ENCODE assay signal across 8 cellular contexts in genomic region chr19:5680083-5680436, GRCh38. TPM values are rescaled to one million over a fixed set of nuclear protein-coding genes. Genes with fewer than 3 reads are reported as not detected.
A peak's percentile ranks its signal among the peaks of the same experiment; 100 is the strongest.
DNase-seq lines count a peak whose midpoint lies in the region; ATAC-seq, FAIRE-seq and TF ChIP-seq lines count a peak whose summit lies in the region.

No MANE protein-coding gene starts in this region.

- DNase-seq in Ammon's horn (ENCODE audit: low spot score) (peak; percentile 69), cardiac fibroblast (ENCODE audit: low read depth in 2 of 2) (no peak), HepG2 (ENCODE audit: low spot score) (no peak), mesenteric fat pad (ENCODE audit: low spot score) (no peak)

- CTCF ChIA-PET in HepG2 (lab: Yijun Ruan, JAX; ENCODE audit: low intra/inter-chr PET ratio, low total read pairs) = no interaction called here

- in situ Hi-C loops in HepG2 (cut with HindIII; ENCODE audit: extremely low pct_ligation_motif_present, low pct_unique_long_range_greater_than_20kb) = no loop called here

- no peaks in the 10 kb centered on the region for H4K20me1 ChIP-seq in HepG2 (ENCODE audit: insufficient read depth, low read length)

- H3K4me1 ChIP-seq in HUES6 (ENCODE audit: control insufficient read depth, insufficient read depth, low read length) (peaks cover 8% of the 10 kb centered on the region; the same call in 1 of the 2 replicates), HepG2 (ENCODE audit: insufficient read depth, low read length) (peaks cover 25% of the 10 kb centered on the region), thymus (ENCODE audit: control insufficient read depth, insufficient read depth, low read length) (peaks cover 15% of the 10 kb centered on the region)

- FAIRE-seq in HepG2 (lab: Jason Lieb, UNC) = no peak

- H3K9ac ChIP-seq in HUES6 (ENCODE audit: low read length) (peak overlapping the region; percentile 71), HepG2 (ENCODE audit: insufficient read depth, low read depth, low read length) (peak overlapping the region; percentile 86)

- POLR2A ChIA-PET in HepG2 (lab: Yijun Ruan, JAX) = interaction anchor here (0.9 to 1.1 kb wide), 2 partner anchors 10 to 11 kb away, joined by 3 to 6 read pairs; partner anchors contain the start of gene RPL36

- ATAC-seq in HepG2 = peak; percentile 5
- ATAC-seq in GM19397 (IDR thresholded peaks at IDR 0.05; ENCODE audit: unreplicated experiment) = no peak
- ATAC-seq in GM19455 (IDR thresholded peaks at IDR 0.05; ENCODE audit: unreplicated experiment) = no peak

- WGBS in HepG2 (ENCODE audit: low lambda C conversion rate) = 0% methylated on average over 10 of the region's 23 CpGs
- under 1% methylated on average over 23 of the region's 23 CpGs for WGBS in thymus

- no peak for TF ChIP-seq POLR2A in HepG2 (IDR thresholded peaks at IDR 0.05; ENCODE audit: insufficient read depth in 1 of 2, low read depth in 2 of 2, low read length in 2 of 2)

- intact Hi-C loops in HepG2 (cut with micrococcal nuclease; ENCODE audit: unreplicated experiment) = no loop called here

- peak overlapping the region; percentile 80 for H3K4me3 ChIP-seq in HUES6 (ENCODE audit: low read depth, low read length)
- peak overlapping the region; percentile 96 to 99 for H3K4me3 ChIP-seq in cardiac fibroblast (replicated peaks in 1 of 2; ENCODE audit: low read depth in 2 of 2, low read length in 2 of 2)
- H3K4me3 ChIP-seq in HepG2 (replicated peaks in 1 of 3; ENCODE audit: insufficient read depth in 1 of 3, low read depth in 2 of 3, low read length in 3 of 3) = peak overlapping the region; percentile 87 to 100 (median 92)
- peak overlapping the region; percentile 83 for H3K4me3 ChIP-seq in thymus (ENCODE audit: low read length)

- H3K36me3 ChIP-seq in HUES6 (ENCODE audit: control insufficient read depth, insufficient read depth, low read length) = no peaks in the 10 kb centered on the region
- no peaks in the 10 kb centered on the region for H3K36me3 ChIP-seq in HepG2 (replicated peaks in 1 of 2; ENCODE audit: control insufficient read depth in 1 of 2, insufficient read depth in 2 of 2, low read length in 2 of 2)
- H3K36me3 ChIP-seq in thymus (ENCODE audit: control insufficient read depth, insufficient read depth) = no peaks in the 10 kb centered on the region

- peak overlapping the region; percentile 92 for H3K4me2 ChIP-seq in HepG2 (ENCODE audit: low read depth, low read length)

- H3K27me3 ChIP-seq in HUES6 (ENCODE audit: control insufficient read depth, insufficient read depth, low read length) = no peaks in the 10 kb centered on the region
- no peaks in the 10 kb centered on the region; a peak in 1 of 5 replicates for H3K27me3 ChIP-seq in HepG2 (ENCODE audit: control insufficient read depth in 1 of 2, insufficient read depth in 2 of 2, low read length in 2 of 2)
- H3K27me3 ChIP-seq in thymus (ENCODE audit: control insufficient read depth, insufficient read depth) = no peaks in the 10 kb centered on the region

- TF ChIP-seq CTCF in cardiac fibroblast (IDR thresholded peaks at IDR 0.05; ENCODE audit: low read depth, low read length) (no peak), HepG2 (CRISPR knock-in tag; IDR thresholded peaks at IDR 0.05) (no peak)

- TF ChIP-seq EP300 in HepG2 (IDR thresholded peaks at IDR 0.05; ENCODE audit: low read depth in 2 of 2, low read length in 2 of 2) (no peak), HepG2 (CRISPR knock-in tag; IDR thresholded peaks at IDR 0.05; ENCODE audit: borderline replicate concordance) (no peak; the same call in 1 of the 2 replicates)

- peak overlapping the region; percentile 57 for H2AFZ ChIP-seq in HepG2 (ENCODE audit: low read length)

- H3K79me2 ChIP-seq in HepG2 (ENCODE audit: insufficient read depth, low read length) = peaks cover 7% of the 10 kb centered on the region

- H3K27ac ChIP-seq in HUES6 (ENCODE audit: low read depth, low read length) (peak overlapping the region; percentile 8; the same call in 1 of the 2 replicates), HepG2 (ENCODE audit: extremely low read length, insufficient read depth, low read length) (peak overlapping the region; percentile 75), thymus (ENCODE audit: low read depth) (peak overlapping the region; percentile 97)

- no peaks in the 10 kb centered on the region for H3K9me3 ChIP-seq in HUES6 (ENCODE audit: control insufficient read depth, insufficient read depth, low read depth, low read length)
- H3K9me3 ChIP-seq in HepG2 (ENCODE audit: low read length) = no peaks in the 10 kb centered on the region
- H3K9me3 ChIP-seq in thymus (ENCODE audit: control insufficient read depth) = no peaks in the 10 kb centered on the region

- BruUV-seq in HepG2 (replicated peaks; lab: Mats Ljungman, UMichigan) = TSS peak; percentile 79

- TF ChIP-seq RAD21 in HepG2 (CRISPR knock-in tag; IDR thresholded peaks at IDR 0.05) = no peak

RNA-seq across cellular contexts. Expression of gene MICOS13, which starts 0.3 kb away (rescaled TPM):
- 35.4 and 37.9 TPM in 2 replicates for total RNA-seq in HepG2 (2016; rRNA removed; fragmentation: Illumina TruSeq; extraction: Trizol)
- 20.7 and 21.7 TPM in 2 replicates for total RNA-seq in HepG2 (2016; cell fraction: cytosol; rRNA removed; fragmentation: Illumina TruSeq; extraction: Trizol; ENCODE audit: low read depth)
- total RNA-seq in HepG2 (2016; cell fraction: insoluble cytoplasmic fraction; rRNA removed; fragmentation: Illumina TruSeq; extraction: Trizol) = 38.9 and 39.8 TPM in 2 replicates
- 22.9 and 26.0 TPM in 2 replicates for total RNA-seq in HepG2 (2016; cell fraction: membrane; rRNA removed; fragmentation: Illumina TruSeq; extraction: Trizol)
- 18.4 and 19.8 TPM in 2 replicates for total RNA-seq in HepG2 (2016; cell fraction: nucleus; rRNA removed; fragmentation: Illumina TruSeq; extraction: Trizol)
- 28.8 and 40.0 TPM in 2 replicates for polyA plus RNA-seq in HepG2 (2011; rRNA removed)
- 16.8 and 30.9 TPM in 2 replicates for polyA plus RNA-seq in HepG2 (2011; cell fraction: cytosol; rRNA removed)
- 13.2 and 15.1 TPM in 2 replicates for polyA plus RNA-seq in HepG2 (2011; cell fraction: nucleus; rRNA removed)
- polyA plus RNA-seq in HepG2 (2012) = 13.1 and 19.3 TPM in 2 replicates
- 20.6 and 24.5 TPM in 2 replicates for polyA plus RNA-seq in HepG2 (2016; cell fraction: cytosol; fragmentation: Illumina TruSeq; extraction: Trizol; ENCODE audit: low read depth)
- polyA plus RNA-seq in HepG2 (2016; cell fraction: insoluble cytoplasmic fraction; fragmentation: Illumina TruSeq; extraction: Trizol; ENCODE audit: low read depth) = 37.7 and 43.8 TPM in 2 replicates
- polyA plus RNA-seq in HepG2 (2016; cell fraction: membrane; fragmentation: Illumina TruSeq; extraction: Trizol; ENCODE audit: low read depth) = 19.5 and 22.0 TPM in 2 replicates
- 32.1 and 41.0 TPM in 2 replicates for polyA plus RNA-seq in HepG2 (2016; cell fraction: nucleus; fragmentation: Illumina TruSeq; extraction: Trizol; ENCODE audit: insufficient read depth, low read depth)
- polyA minus RNA-seq in HepG2 (2011; rRNA and poly(A)+ RNA removed; ENCODE audit: low replicate concordance) = 14.6 and 22.6 TPM in 2 replicates
- 6.3 and 9.1 TPM in 2 replicates for polyA minus RNA-seq in HepG2 (2011; cell fraction: cytosol; rRNA and poly(A)+ RNA removed)
- polyA minus RNA-seq in HepG2 (2011; cell fraction: nucleus; rRNA and poly(A)+ RNA removed) = 6.0 and 7.5 TPM in 2 replicates
- 67.6 TPM for polyA plus RNA-seq in thymus
- 75.4 TPM for total RNA-seq in mesenteric fat pad

RNA-seq across cellular contexts. Expression of gene HSD11B1L, which starts 0.8 kb away (rescaled TPM):
- total RNA-seq in HepG2 (2016; rRNA removed; fragmentation: Illumina TruSeq; extraction: Trizol) (2.8 TPM in 2 replicates), mesenteric fat pad (4.0 TPM)
- 2.6 and 3.3 TPM in 2 replicates for total RNA-seq in HepG2 (2016; cell fraction: cytosol; rRNA removed; fragmentation: Illumina TruSeq; extraction: Trizol; ENCODE audit: low read depth)
- total RNA-seq in HepG2 (2016; cell fraction: insoluble cytoplasmic fraction; rRNA removed; fragmentation: Illumina TruSeq; extraction: Trizol) = 1.6 and 2.1 TPM in 2 replicates
- total RNA-seq in HepG2 (2016; cell fraction: membrane; rRNA removed; fragmentation: Illumina TruSeq; extraction: Trizol) = 3.9 and 5.5 TPM in 2 replicates
- total RNA-seq in HepG2 (2016; cell fraction: nucleus; rRNA removed; fragmentation: Illumina TruSeq; extraction: Trizol) = 0.81 and 0.94 TPM in 2 replicates
- polyA plus RNA-seq in HepG2 (2011; rRNA removed) (3.9 and 4.6 TPM in 2 replicates), thymus (6.5 TPM)
- 4.2 and 6.2 TPM in 2 replicates for polyA plus RNA-seq in HepG2 (2011; cell fraction: cytosol; rRNA removed)
- 6.3 and 7.3 TPM in 2 replicates for polyA plus RNA-seq in HepG2 (2011; cell fraction: nucleus; rRNA removed)
- polyA plus RNA-seq in HepG2 (2012) = 1.9 and 3.0 TPM in 2 replicates
- polyA plus RNA-seq in HepG2 (2016; cell fraction: cytosol; fragmentation: Illumina TruSeq; extraction: Trizol; ENCODE audit: low read depth) = 3.6 and 4.2 TPM in 2 replicates
- 2.5 and 3.3 TPM in 2 replicates for polyA plus RNA-seq in HepG2 (2016; cell fraction: insoluble cytoplasmic fraction; fragmentation: Illumina TruSeq; extraction: Trizol; ENCODE audit: low read depth)
- 3.3 and 3.5 TPM in 2 replicates for polyA plus RNA-seq in HepG2 (2016; cell fraction: membrane; fragmentation: Illumina TruSeq; extraction: Trizol; ENCODE audit: low read depth)
- 3.3 and 3.4 TPM in 2 replicates for polyA plus RNA-seq in HepG2 (2016; cell fraction: nucleus; fragmentation: Illumina TruSeq; extraction: Trizol; ENCODE audit: insufficient read depth, low read depth)
- polyA minus RNA-seq in HepG2 (2011; rRNA and poly(A)+ RNA removed; ENCODE audit: low replicate concordance) = 0.21 and 1.8 TPM in 2 replicates
- 1.1 and 3.1 TPM in 2 replicates for polyA minus RNA-seq in HepG2 (2011; cell fraction: cytosol; rRNA and poly(A)+ RNA removed)
- polyA minus RNA-seq in HepG2 (2011; cell fraction: nucleus; rRNA and poly(A)+ RNA removed) = 0.52 and 1.1 TPM in 2 replicates

RNA-seq across cellular contexts. Expression of gene RPL36, which starts 10.0 kb away (rescaled TPM):
- total RNA-seq in HepG2 (2016; rRNA removed; fragmentation: Illumina TruSeq; extraction: Trizol) (706 and 763 TPM in 2 replicates), mesenteric fat pad (564 TPM)
- 1,266 and 1,322 TPM in 2 replicates for total RNA-seq in HepG2 (2016; cell fraction: cytosol; rRNA removed; fragmentation: Illumina TruSeq; extraction: Trizol; ENCODE audit: low read depth)
- 739 and 797 TPM in 2 replicates for total RNA-seq in HepG2 (2016; cell fraction: insoluble cytoplasmic fraction; rRNA removed; fragmentation: Illumina TruSeq; extraction: Trizol)
- total RNA-seq in HepG2 (2016; cell fraction: membrane; rRNA removed; fragmentation: Illumina TruSeq; extraction: Trizol) = 1,622 and 1,758 TPM in 2 replicates
- 259 and 275 TPM in 2 replicates for total RNA-seq in HepG2 (2016; cell fraction: nucleus; rRNA removed; fragmentation: Illumina TruSeq; extraction: Trizol)
- polyA plus RNA-seq in HepG2 (2011; rRNA removed) (740 and 962 TPM in 2 replicates), thymus (1,924 TPM)
- polyA plus RNA-seq in HepG2 (2011; cell fraction: cytosol; rRNA removed) = 548 and 718 TPM in 2 replicates
- 184 and 190 TPM in 2 replicates for polyA plus RNA-seq in HepG2 (2011; cell fraction: nucleus; rRNA removed)
- 1,022 and 1,044 TPM in 2 replicates for polyA plus RNA-seq in HepG2 (2012)
- polyA plus RNA-seq in HepG2 (2016; cell fraction: cytosol; fragmentation: Illumina TruSeq; extraction: Trizol; ENCODE audit: low read depth) = 1,678 and 1,761 TPM in 2 replicates
- polyA plus RNA-seq in HepG2 (2016; cell fraction: insoluble cytoplasmic fraction; fragmentation: Illumina TruSeq; extraction: Trizol; ENCODE audit: low read depth) = 756 and 780 TPM in 2 replicates
- polyA plus RNA-seq in HepG2 (2016; cell fraction: membrane; fragmentation: Illumina TruSeq; extraction: Trizol; ENCODE audit: low read depth) = 1,750 and 1,946 TPM in 2 replicates
- polyA plus RNA-seq in HepG2 (2016; cell fraction: nucleus; fragmentation: Illumina TruSeq; extraction: Trizol; ENCODE audit: insufficient read depth, low read depth) = 539 and 605 TPM in 2 replicates
- polyA minus RNA-seq in HepG2 (2011; rRNA and poly(A)+ RNA removed; ENCODE audit: low replicate concordance) = 163 and 316 TPM in 2 replicates
- 334 and 359 TPM in 2 replicates for polyA minus RNA-seq in HepG2 (2011; cell fraction: cytosol; rRNA and poly(A)+ RNA removed)
- polyA minus RNA-seq in HepG2 (2011; cell fraction: nucleus; rRNA and poly(A)+ RNA removed) = 64.5 and 86.4 TPM in 2 replicates

RNA-seq across cellular contexts. Expression of gene LONP1, which starts 39.9 kb away (rescaled TPM):
- total RNA-seq in HepG2 (2016; rRNA removed; fragmentation: Illumina TruSeq; extraction: Trizol) = 50.4 and 76.8 TPM in 2 replicates
- total RNA-seq in HepG2 (2016; cell fraction: cytosol; rRNA removed; fragmentation: Illumina TruSeq; extraction: Trizol; ENCODE audit: low read depth) = 12.1 and 15.6 TPM in 2 replicates
- total RNA-seq in HepG2 (2016; cell fraction: insoluble cytoplasmic fraction; rRNA removed; fragmentation: Illumina TruSeq; extraction: Trizol) = 41.9 and 83.8 TPM in 2 replicates
- 26.9 and 27.9 TPM in 2 replicates for total RNA-seq in HepG2 (2016; cell fraction: membrane; rRNA removed; fragmentation: Illumina TruSeq; extraction: Trizol)
- total RNA-seq in HepG2 (2016; cell fraction: nucleus; rRNA removed; fragmentation: Illumina TruSeq; extraction: Trizol) = 53.2 and 60.3 TPM in 2 replicates
- 59.5 and 69.0 TPM in 2 replicates for polyA plus RNA-seq in HepG2 (2011; rRNA removed)
- polyA plus RNA-seq in HepG2 (2011; cell fraction: cytosol; rRNA removed) = 54.0 and 91.2 TPM in 2 replicates
- 270 and 346 TPM in 2 replicates for polyA plus RNA-seq in HepG2 (2011; cell fraction: nucleus; rRNA removed)
- polyA plus RNA-seq in HepG2 (2012) = 49.0 and 62.8 TPM in 2 replicates
- polyA plus RNA-seq in HepG2 (2016; cell fraction: cytosol; fragmentation: Illumina TruSeq; extraction: Trizol; ENCODE audit: low read depth) = 7.4 and 9.2 TPM in 2 replicates
- polyA plus RNA-seq in HepG2 (2016; cell fraction: insoluble cytoplasmic fraction; fragmentation: Illumina TruSeq; extraction: Trizol; ENCODE audit: low read depth) = 49.9 and 60.1 TPM in 2 replicates
- polyA plus RNA-seq in HepG2 (2016; cell fraction: membrane; fragmentation: Illumina TruSeq; extraction: Trizol; ENCODE audit: low read depth) = 15.7 and 17.9 TPM in 2 replicates
- polyA plus RNA-seq in HepG2 (2016; cell fraction: nucleus; fragmentation: Illumina TruSeq; extraction: Trizol; ENCODE audit: insufficient read depth, low read depth) = 120 and 130 TPM in 2 replicates
- 65.4 and 106 TPM in 2 replicates for polyA minus RNA-seq in HepG2 (2011; rRNA and poly(A)+ RNA removed; ENCODE audit: low replicate concordance)
- 42.1 and 48.3 TPM in 2 replicates for polyA minus RNA-seq in HepG2 (2011; cell fraction: cytosol; rRNA and poly(A)+ RNA removed)
- 44.8 and 51.0 TPM in 2 replicates for polyA minus RNA-seq in HepG2 (2011; cell fraction: nucleus; rRNA and poly(A)+ RNA removed)
- polyA plus RNA-seq in thymus = 37.7 TPM
- total RNA-seq in mesenteric fat pad = 63.9 TPM

RNA-seq across cellular contexts. Expression of gene CATSPERD, which starts 40.4 kb away (rescaled TPM):
- not detected in 2 replicates for total RNA-seq in HepG2 (2016; rRNA removed; fragmentation: Illumina TruSeq; extraction: Trizol)
- not detected in 2 replicates for total RNA-seq in HepG2 (2016; cell fraction: cytosol; rRNA removed; fragmentation: Illumina TruSeq; extraction: Trizol; ENCODE audit: low read depth)
- not detected in 2 replicates for total RNA-seq in HepG2 (2016; cell fraction: insoluble cytoplasmic fraction; rRNA removed; fragmentation: Illumina TruSeq; extraction: Trizol)
- 0.09 TPM in 1 of 2 replicates, not detected in the other for total RNA-seq in HepG2 (2016; cell fraction: membrane; rRNA removed; fragmentation: Illumina TruSeq; extraction: Trizol)
- total RNA-seq in HepG2 (2016; cell fraction: nucleus; rRNA removed; fragmentation: Illumina TruSeq; extraction: Trizol) = not detected in 2 replicates
- 0.04 TPM in 1 of 2 replicates, not detected in the other for polyA plus RNA-seq in HepG2 (2011; rRNA removed)
- 0.04 TPM in 1 of 2 replicates, not detected in the other for polyA plus RNA-seq in HepG2 (2011; cell fraction: cytosol; rRNA removed)
- 0.09 TPM in 1 of 2 replicates, not detected in the other for polyA plus RNA-seq in HepG2 (2011; cell fraction: nucleus; rRNA removed)
- not detected in 2 replicates for polyA plus RNA-seq in HepG2 (2012)
- polyA plus RNA-seq in HepG2 (2016; cell fraction: cytosol; fragmentation: Illumina TruSeq; extraction: Trizol; ENCODE audit: low read depth) = not detected in 2 replicates
- not detected in 2 replicates for polyA plus RNA-seq in HepG2 (2016; cell fraction: insoluble cytoplasmic fraction; fragmentation: Illumina TruSeq; extraction: Trizol; ENCODE audit: low read depth)
- polyA plus RNA-seq in HepG2 (2016; cell fraction: membrane; fragmentation: Illumina TruSeq; extraction: Trizol; ENCODE audit: low read depth) = not detected in 2 replicates
- not detected in 2 replicates for polyA plus RNA-seq in HepG2 (2016; cell fraction: nucleus; fragmentation: Illumina TruSeq; extraction: Trizol; ENCODE audit: insufficient read depth, low read depth)
- 0.09 TPM in 1 of 2 replicates, not detected in the other for polyA minus RNA-seq in HepG2 (2011; rRNA and poly(A)+ RNA removed; ENCODE audit: low replicate concordance)
- polyA minus RNA-seq in HepG2 (2011; cell fraction: cytosol; rRNA and poly(A)+ RNA removed) = not detected in 2 replicates
- polyA minus RNA-seq in HepG2 (2011; cell fraction: nucleus; rRNA and poly(A)+ RNA removed) = not detected in 2 replicates
- 0.05 TPM for polyA plus RNA-seq in thymus
- not detected for total RNA-seq in mesenteric fat pad

Comparison
In these comparisons a context has a peak if more than half of its experiments do, and no peak if none do; other contexts are left out.
1. H3K27ac ChIP-seq: peak in every context shown above with its lines; median percentile 97 in thymus; 75 in HepG2; 8 in HUES6.